ENCODE assay signal across 26 cellular contexts in genomic region chr18:30811580-30811979, GRCh38.
"Had no signal": no experiment of that assay in that cellular context is flagged by ENCODE, and none has a peak within 500 bp of the region (broad histone marks: within the 10 kb centered on the region; RNA-seq: fewer than 3 reads in every experiment).

No MANE protein-coding gene starts in this region.

- H3K27me3 ChIP-seq: brain microvascular endothelial cell, dorsolateral prefrontal cortex, esophagus muscularis mucosa, foreskin keratinocyte, gastrocnemius medialis, heart right ventricle had no signal

- H3K4me1 ChIP-seq: foreskin keratinocyte, gastrocnemius medialis, heart right ventricle had no signal

- ATAC-seq: activated CD4-positive, alpha-beta T cell treated with anti-CD3 and anti-CD28 coated beads for 36 hours; activated CD8-positive, alpha-beta memory T cell treated with anti-CD3 and anti-CD28 coated beads, Interleukin-2, amount 10 ng/mL, durations not matched to agents 7 days and 5 days; activated CD8-positive, alpha-beta T cell treated with anti-CD3 and anti-CD28 coated beads, Interleukin-2, amount 10 ng/mL, durations not matched to agents 7 days and 5 days; foreskin keratinocyte; gastrocnemius medialis; heart right ventricle had no signal

- H3K27ac ChIP-seq: brain microvascular endothelial cell, coronary artery, dorsolateral prefrontal cortex, esophagus muscularis mucosa, foreskin keratinocyte, gastrocnemius medialis, heart right ventricle had no signal

- FAIRE-seq: astrocyte, bronchial epithelial cell had no signal

- H3K36me3 ChIP-seq: brain microvascular endothelial cell, esophagus muscularis mucosa, gastrocnemius medialis, heart right ventricle had no signal

- DNase-seq: activated CD4-positive, alpha-beta memory T cell treated with anti-CD3 and anti-CD28 coated beads for 36 hours; activated CD4-positive, alpha-beta T cell treated with anti-CD3 and anti-CD28 coated beads for 36 hours; activated CD4-positive, alpha-beta T cell treated with anti-CD3 and anti-CD28 coated beads, Interleukin-2, amount 10 ng/mL, durations not matched to agents 24 days and 14 days; activated CD4-positive, CD25-positive, alpha-beta regulatory T cell; activated CD4-positive, CD25-positive, alpha-beta regulatory T cell treated with anti-CD3 and anti-CD28 coated beads, Interleukin-2, amount 50 U/mL, for 72 hours; activated CD8-positive, alpha-beta memory T cell treated with anti-CD3 and anti-CD28 coated beads, Interleukin-2, amount 10 ng/mL, durations not matched to agents 7 days and 5 days; activated CD8-positive, alpha-beta memory T cell treated with anti-CD3 and anti-CD28 coated beads, Interleukin-2, amount 50 U/mL, for 4 hours; activated CD8-positive, alpha-beta T cell treated with anti-CD3 and anti-CD28 coated beads, Interleukin-2, amount 10 ng/mL, durations not matched to agents 7 days and 5 days; activated gamma-delta T cell treated with Interleukin-2 at 50 U/mL for 16 hours; activated naive CD4-positive, alpha-beta T cell treated with anti-CD3 and anti-CD28 coated beads, Interleukin-2, amount 50 U/mL, for 16 hours; activated naive CD4-positive, alpha-beta T cell treated with Interleukin-2 at 50 U/mL for 16 hours; activated T-cell treated with anti-CD3 and anti-CD28 coated beads, Interleukin-2, amount 50 U/mL, for 1 hour; activated T-cell treated with anti-CD3 and anti-CD28 coated beads, Interleukin-2, amount 50 U/mL, for 48 hours; amniotic stem cell; brain microvascular endothelial cell; dorsolateral prefrontal cortex; effector memory CD4-positive, alpha-beta T cell; erythroblast; foreskin keratinocyte; gastrocnemius medialis; heart right ventricle; T1000 had no signal

- H3K4me3 ChIP-seq: coronary artery, dorsolateral prefrontal cortex, esophagus muscularis mucosa, gastrocnemius medialis, heart right ventricle had no signal

- H3K9me3 ChIP-seq: esophagus muscularis mucosa, gastrocnemius medialis had no signal
